In genomic region chr7:151845412-151846205, GRCh38 we compare ENCODE assay signal across 22 cellular contexts.
"Had no signal": no experiment of that assay in that cellular context is flagged by ENCODE, and none has a peak within 500 bp of the region (broad histone marks: within the 10 kb centered on the region; RNA-seq: fewer than 3 reads in every experiment).

No MANE protein-coding gene starts in this region.

- DNase-seq: activated CD4-positive, alpha-beta memory T cell treated with anti-CD3 and anti-CD28 coated beads for 36 hours; activated CD4-positive, alpha-beta T cell treated with anti-CD3 and anti-CD28 coated beads, Interleukin-2, amount 10 ng/mL, durations not matched to agents 24 days and 14 days; activated CD4-positive, CD25-positive, alpha-beta regulatory T cell treated with anti-CD3 and anti-CD28 coated beads, Interleukin-2, amount 50 U/mL, for 72 hours; activated CD8-positive, alpha-beta memory T cell treated with anti-CD3 and anti-CD28 coated beads, Interleukin-2, amount 50 U/mL, for 48 hours; activated T-cell treated with anti-CD3 and anti-CD28 coated beads, Interleukin-2, amount 50 U/mL, for 24 hours; body of pancreas; cortex of kidney; heart left ventricle; kidney glomerular epithelial cell; naive B cell; nephron progenitor cell; ovary; stimulated activated CD4-positive, alpha-beta T cell treated with anti-CD3 and anti-CD28 coated beads, Interleukin-15, amount 100 ng/mL, for 24 hours; stimulated activated CD4-positive, alpha-beta T cell treated with anti-CD3 and anti-CD28 coated beads, Interleukin-2, amount 100 ng/mL, for 24 hours; stimulated activated naive CD4-positive, alpha-beta T cell; T-helper 17 cell; tibial artery had no signal

- H3K9me3 Mint-ChIP-seq: activated CD4-positive, alpha-beta memory T cell treated with anti-CD3 and anti-CD28 coated beads for 36 hours; activated CD4-positive, alpha-beta T cell treated with anti-CD3 and anti-CD28 coated beads, Interleukin-2, amount 10 ng/mL, durations not matched to agents 24 days and 14 days; activated T-cell treated with anti-CD3 and anti-CD28 coated beads, Interleukin-2, amount 50 U/mL, for 24 hours; mesothelial cell of epicardium; naive B cell; nephron progenitor cell had no signal

- H3K36me3 Mint-ChIP-seq: activated CD4-positive, alpha-beta memory T cell treated with anti-CD3 and anti-CD28 coated beads for 36 hours; mesothelial cell of epicardium; naive B cell had no signal

- H3K4me1 Mint-ChIP-seq: activated CD4-positive, alpha-beta T cell treated with anti-CD3 and anti-CD28 coated beads, Interleukin-2, amount 10 ng/mL, durations not matched to agents 24 days and 14 days; mesothelial cell of epicardium; T-helper 17 cell had no signal

- ATAC-seq: body of pancreas, heart left ventricle, psoas muscle, T-helper 17 cell had no signal

- H3K4me1 ChIP-seq: psoas muscle, right atrium auricular region had no signal

- H3K27me3 ChIP-seq: body of pancreas, heart left ventricle, ovary, right atrium auricular region, suprapubic skin, tibial artery had no signal

- H3K9me3 ChIP-seq: body of pancreas, heart left ventricle, ovary, psoas muscle, right atrium auricular region, suprapubic skin, tibial artery had no signal

- H3K27ac Mint-ChIP-seq: activated CD4-positive, alpha-beta memory T cell treated with anti-CD3 and anti-CD28 coated beads for 36 hours; activated CD4-positive, alpha-beta T cell treated with anti-CD3 and anti-CD28 coated beads, Interleukin-2, amount 10 ng/mL, durations not matched to agents 24 days and 14 days; activated naive CD8-positive, alpha-beta T cell; activated T-cell treated with anti-CD3 and anti-CD28 coated beads, Interleukin-2, amount 50 U/mL, for 24 hours; mesothelial cell of epicardium; nephron progenitor cell; T-helper 17 cell had no signal

- H3K27ac ChIP-seq: body of pancreas, heart left ventricle, ovary, psoas muscle, right atrium auricular region, suprapubic skin, tibial artery had no signal

- H3K36me3 ChIP-seq: heart left ventricle, ovary, right atrium auricular region, suprapubic skin had no signal

- H3K4me3 ChIP-seq: body of pancreas, heart left ventricle, ovary, psoas muscle, right atrium auricular region, suprapubic skin, tibial artery had no signal

- H3K4me3 Mint-ChIP-seq: activated CD4-positive, alpha-beta memory T cell treated with anti-CD3 and anti-CD28 coated beads for 36 hours; activated CD4-positive, alpha-beta T cell treated with anti-CD3 and anti-CD28 coated beads, Interleukin-2, amount 10 ng/mL, durations not matched to agents 24 days and 14 days; activated naive CD8-positive, alpha-beta T cell; activated T-cell treated with anti-CD3 and anti-CD28 coated beads, Interleukin-2, amount 50 U/mL, for 24 hours; mesothelial cell of epicardium; naive B cell; nephron progenitor cell; T-helper 17 cell had no signal

- H3K27me3 Mint-ChIP-seq: activated CD4-positive, alpha-beta memory T cell treated with anti-CD3 and anti-CD28 coated beads for 36 hours; activated CD4-positive, alpha-beta T cell treated with anti-CD3 and anti-CD28 coated beads, Interleukin-2, amount 10 ng/mL, durations not matched to agents 24 days and 14 days; activated naive CD8-positive, alpha-beta T cell; activated T-cell treated with anti-CD3 and anti-CD28 coated beads, Interleukin-2, amount 50 U/mL, for 24 hours; naive B cell; T-helper 17 cell had no signal
